Comparison of ENCODE assay signal across 1 cellular context in the genomic region with DNA sequence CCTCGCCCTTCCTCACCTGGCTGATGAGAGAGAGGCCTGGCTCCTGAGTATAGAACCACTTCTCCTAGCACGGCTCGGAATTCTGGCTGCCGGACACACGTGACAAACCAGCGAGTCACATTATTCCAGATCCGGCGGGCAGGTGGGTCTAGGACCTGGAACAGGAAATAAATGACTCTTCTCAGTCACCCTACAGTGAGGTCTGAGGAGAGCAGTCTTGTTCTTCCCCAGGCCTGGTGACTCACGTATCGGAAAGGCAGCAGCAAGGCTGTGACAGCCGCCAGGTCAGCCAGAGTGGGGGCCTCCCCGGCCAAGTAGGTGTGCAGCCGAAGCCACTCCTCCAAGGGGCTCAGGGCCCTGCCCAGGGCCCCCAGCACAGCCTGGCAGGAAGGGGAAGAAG.
TF ChIP-seq lines count a peak whose summit lies in the region.

No MANE protein-coding gene starts in this region.

TF ChIP-seq in HepG2, 621 proteins besides CTCF, POLR2A, EP300 and RAD21:
- TF ChIP-seq FOXP1 (IDR thresholded peaks at IDR 0.05) (no peak), FOXP1 (CRISPR knock-in tag; IDR thresholded peaks at IDR 0.05) (no peak), ZFP82 (CRISPR knock-in tag; IDR thresholded peaks at IDR 0.05; ENCODE audit: borderline replicate concordance) (no peak), MAFK (conservative IDR thresholded peaks at IDR 0.05 in 1 of 2, IDR thresholded peaks at IDR 0.05 in 1 of 2; ENCODE audit: low read length in 2 of 2) (no peak), SALL1 (CRISPR knock-in tag; IDR thresholded peaks at IDR 0.05) (no peak), PRDM10 (CRISPR knock-in tag; IDR thresholded peaks at IDR 0.05; ENCODE audit: low read depth) (no peak), ZFAT (CRISPR knock-in tag; conservative IDR thresholded peaks at IDR 0.05) (no peak), TCF7L2 (IDR thresholded peaks at IDR 0.05; ENCODE audit: low read depth, low read length) (no peak), JUN (CRISPR knock-in tag; IDR thresholded peaks at IDR 0.05) (no peak), KAT8 (CRISPR knock-in tag; IDR thresholded peaks at IDR 0.05) (no peak), KDM4B (CRISPR knock-in tag; IDR thresholded peaks at IDR 0.05) (no peak), HNF4A (CRISPR knock-in tag; IDR thresholded peaks at IDR 0.05) (no peak), POGZ (CRISPR knock-in tag; IDR thresholded peaks at IDR 0.05) (no peak)
TF ChIP-seq in HepG2: peak in this region for 0.
